In genomic region chr9:113317777-113318176, GRCh38 we compare ENCODE assay signal across 14 cellular contexts. TPM values are rescaled to one million over a fixed set of nuclear protein-coding genes. Genes with fewer than 3 reads are reported as not detected.
A peak's percentile ranks its signal among the peaks of the same experiment; 100 is the strongest.
DNase-seq lines count a peak whose midpoint lies in the region; TF ChIP-seq lines count a peak whose summit lies in the region.
"Had no signal": no experiment of that assay in that cellular context is flagged by ENCODE, and none has a peak within 500 bp of the region (broad histone marks: within the 10 kb centered on the region; RNA-seq: fewer than 3 reads in every experiment).

No MANE protein-coding gene starts in this region.

- H3K4me3 ChIP-seq in Loucy (ENCODE audit: low read length, poor library complexity, severe bottlenecking) (no peak overlapping the region), esophagus muscularis mucosa (no peak overlapping the region), retinal pigment epithelial cell (ENCODE audit: low read length) (no peak overlapping the region)
- H3K4me3 ChIP-seq: PC-9 had no signal

- no peak overlapping the region for H3K9ac ChIP-seq in Loucy (ENCODE audit: low read depth, low read length, poor library complexity, severe bottlenecking)

- TF ChIP-seq EP300 in esophagus muscularis mucosa (IDR thresholded peaks at IDR 0.05) = no peak

- H3K36me3 ChIP-seq in Loucy (ENCODE audit: insufficient read depth, low read length) = no peaks in the 10 kb centered on the region
- H3K36me3 ChIP-seq in esophagus muscularis mucosa = peaks cover 7 to 58% (median 28%) of the 10 kb centered on the region in 4 donors

- H3K27me3 ChIP-seq in Loucy (ENCODE audit: insufficient read depth, low read length, poor library complexity, severe bottlenecking) (no peaks in the 10 kb centered on the region), esophagus muscularis mucosa (no peaks in the 10 kb centered on the region)

- no peaks in the 10 kb centered on the region for H4K20me1 ChIP-seq in Loucy (ENCODE audit: insufficient read depth, low read length, poor library complexity, severe bottlenecking)

- TF ChIP-seq CTCF in Loucy (conservative IDR thresholded peaks at IDR 0.05; ENCODE audit: low read length) (0 out of 2 replicates have a peak, but pooled peaks have one; percentile 17), esophagus muscularis mucosa (IDR thresholded peaks at IDR 0.05) (peak in 2 of 3 experiments; percentile 9 to 11), retinal pigment epithelial cell (conservative IDR thresholded peaks at IDR 0.05; ENCODE audit: low read depth, low read length) (peak; percentile 20)

- H3K4me2 ChIP-seq in Loucy (ENCODE audit: low read depth, low read length, poor library complexity, severe bottlenecking) = no peak overlapping the region
- H3K4me2 ChIP-seq: PC-9 had no signal

- DNase-seq in esophagus muscularis mucosa (ENCODE audit: extremely low spot score) (no peak), retinal pigment epithelial cell (ENCODE audit: low read depth) (no peak), NCI-H146 treated with DMSO at 0.1 percent for 48 hours (lab: John Stamatoyannopoulos, UW; ENCODE audit: unreplicated experiment) (no peak), epidermal melanocyte (ENCODE audit: insufficient read length, low spot score) (no peak), G401 (ENCODE audit: low spot score) (no peak)
- DNase-seq: activated CD8-positive, alpha-beta memory T cell treated with anti-CD3 and anti-CD28 coated beads, Interleukin-2, amount 50 U/mL, for 48 hours; CD8-positive, alpha-beta memory T cell; NCI-H1105 treated with DMSO at 0.1 percent for 48 hours; NCI-H446 treated with DMSO at 0.1 percent for 48 hours; nucleus accumbens; PC-9; SW 1271 had no signal

- H3K27ac ChIP-seq in esophagus muscularis mucosa (replicated peaks in 1 of 4) = no peak overlapping the region
- H3K27ac ChIP-seq: epithelial cell of prostate, PC-9 had no signal

- no peaks in the 10 kb centered on the region for H3K79me2 ChIP-seq in Loucy (ENCODE audit: insufficient read depth, low read length)

- no peaks in the 10 kb centered on the region for H3K9me3 ChIP-seq in Loucy (ENCODE audit: insufficient read depth, low read depth, low read length)
- no peaks in the 10 kb centered on the region for H3K9me3 ChIP-seq in esophagus muscularis mucosa

- H3K4me1 ChIP-seq in Loucy (ENCODE audit: insufficient read depth, low read length, poor library complexity, severe bottlenecking) (no peaks in the 10 kb centered on the region), esophagus muscularis mucosa (no peaks in the 10 kb centered on the region)

- TF ChIP-seq POLR2A in esophagus muscularis mucosa (IDR thresholded peaks at IDR 0.05; ENCODE audit: low read depth) = no peak

- no peaks in the 10 kb centered on the region for H3K9me2 ChIP-seq in Loucy (replicated peaks; ENCODE audit: low read depth, low read length)

- WGBS in esophagus muscularis mucosa = 75% methylated on average over 2 of the region's 2 CpGs

- H2AFZ ChIP-seq in Loucy (ENCODE audit: low read length) = no peak overlapping the region
- H2AFZ ChIP-seq: PC-9 had no signal

- intact Hi-C loops in esophagus muscularis mucosa (cut with DNase I) = no loop called here

- in situ Hi-C loops in G401 (cut with HindIII; ENCODE audit: low sequenced_read_pairs) = no loop called here

- H3F3A ChIP-seq in Loucy (ENCODE audit: low read depth) = no peaks in the 10 kb centered on the region

RNA-seq across cellular contexts. Expression of gene RNF183, which starts 14.6 kb away (rescaled TPM):
- not detected for total RNA-seq in esophagus muscularis mucosa
- total RNA-seq in G401 (2014; rRNA removed; shearing (Covaris generic)) = not detected in 2 replicates
- total RNA-seq: CD8-positive, alpha-beta memory T cell had no signal

RNA-seq across cellular contexts. Expression of gene WDR31, which starts 22.3 kb away (rescaled TPM):
- total RNA-seq in esophagus muscularis mucosa = 1 to 10 TPM; 1.3 to 2.8 (median 2.1) TPM
- 1.9 and 3.3 TPM in 2 replicates for total RNA-seq in G401 (2014; rRNA removed; shearing (Covaris generic))

RNA-seq across cellular contexts. Expression of gene BSPRY, which starts 31.6 kb away (rescaled TPM):
- total RNA-seq in esophagus muscularis mucosa = under 1 TPM; 0.52 to 0.99 (median 0.70) TPM
- total RNA-seq in G401 (2014; rRNA removed; shearing (Covaris generic)) = 0.64 TPM in 1 of 2 replicates, not detected in the other

RNA-seq across cellular contexts. Expression of gene PRPF4, which starts 42.3 kb away (rescaled TPM):
- total RNA-seq in esophagus muscularis mucosa = 10 to 100 TPM; 12.0 to 18.1 (median 16.3) TPM
- 51.8 and 52.9 TPM in 2 replicates for total RNA-seq in G401 (2014; rRNA removed; shearing (Covaris generic))

RNA-seq across cellular contexts. Expression of gene CDC26, which starts 42.4 kb away (rescaled TPM):
- total RNA-seq in esophagus muscularis mucosa = 10 to 100 TPM; 41.5 to 77.2 (median 48.5) TPM
- 46.5 and 53.3 TPM in 2 replicates for total RNA-seq in G401 (2014; rRNA removed; shearing (Covaris generic))
